ENCODE assay signal across 21 cellular contexts in genomic region chrX:130136497-130136896, GRCh38. TPM values are rescaled to one million over a fixed set of nuclear protein-coding genes. Genes with fewer than 3 reads are reported as not detected.
DNase-seq lines count a peak whose midpoint lies in the region; ATAC-seq and TF ChIP-seq lines count a peak whose summit lies in the region.
"Had no signal": no experiment of that assay in that cellular context is flagged by ENCODE, and none has a peak within 500 bp of the region (broad histone marks: within the 10 kb centered on the region; RNA-seq: fewer than 3 reads in every experiment).

No MANE protein-coding gene starts in this region.

- no peaks in the 10 kb centered on the region for H3K9me3 Mint-ChIP-seq in stimulated activated naive CD8-positive, alpha-beta T cell treated with anti-CD3 and anti-CD28 coated beads, Interleukin-15, Interleukin-2, amounts not matched to agents 100 ng/mL and 50 ng/mL, for 24 hours
- peaks cover 38% of the 10 kb centered on the region for H3K9me3 Mint-ChIP-seq in nephron progenitor cell
- no peaks in the 10 kb centered on the region for H3K9me3 Mint-ChIP-seq in activated T-helper 2 cell treated with anti-CD3 and anti-CD28 coated beads, Interferon-gamma antibody, Interleukin-2, Interleukin-4, amounts not matched to agents 10 μg/mL and 5 μg/mL and 100 μg/mL, durations not matched to agents 14 hours and 24 hours and 36 hours
- H3K9me3 Mint-ChIP-seq: CD8-positive, alpha-beta T cell; GM23338 had no signal

- no peaks in the 10 kb centered on the region for H3K9me3 ChIP-seq in upper lobe of right lung
- H3K9me3 ChIP-seq: BLaER1, Caco-2 had no signal

- peaks cover 33% of the 10 kb centered on the region for H3K36me3 ChIP-seq in upper lobe of right lung

- H3K27me3 ChIP-seq in upper lobe of right lung: no peaks in the 10 kb centered on the region

- H3K27ac Mint-ChIP-seq in stimulated activated naive CD8-positive, alpha-beta T cell treated with anti-CD3 and anti-CD28 coated beads, Interleukin-15, Interleukin-2, amounts not matched to agents 100 ng/mL and 50 ng/mL, for 24 hours: peak overlapping the region; percentile 16
- peak overlapping the region; percentile 78 for H3K27ac Mint-ChIP-seq in nephron progenitor cell
- no peak overlapping the region for H3K27ac Mint-ChIP-seq in activated T-helper 2 cell treated with anti-CD3 and anti-CD28 coated beads, Interferon-gamma antibody, Interleukin-2, Interleukin-4, amounts not matched to agents 10 μg/mL and 5 μg/mL and 100 μg/mL, durations not matched to agents 14 hours and 24 hours and 36 hours
- H3K27ac Mint-ChIP-seq: B cell; CD8-positive, alpha-beta T cell; GM23338 had no signal

- no peak for ATAC-seq in stimulated activated naive CD8-positive, alpha-beta T cell treated with anti-CD3 and anti-CD28 coated beads, Interleukin-15, Interleukin-2, amounts not matched to agents 100 U/mL and 50 U/mL, for 24 hours
- ATAC-seq in upper lobe of right lung (peak; percentile 39), GM18511 (IDR thresholded peaks at IDR 0.05; ENCODE audit: unreplicated experiment) (no peak)
- ATAC-seq: CD8-positive, alpha-beta T cell; GM23338; HCT116 had no signal

- H3K4me3 Mint-ChIP-seq in stimulated activated naive CD8-positive, alpha-beta T cell treated with anti-CD3 and anti-CD28 coated beads, Interleukin-15, Interleukin-2, amounts not matched to agents 100 ng/mL and 50 ng/mL, for 24 hours: no peak overlapping the region
- no peak overlapping the region for H3K4me3 Mint-ChIP-seq in nephron progenitor cell
- H3K4me3 Mint-ChIP-seq in activated T-helper 2 cell treated with anti-CD3 and anti-CD28 coated beads, Interferon-gamma antibody, Interleukin-2, Interleukin-4, amounts not matched to agents 10 μg/mL and 5 μg/mL and 100 μg/mL, durations not matched to agents 14 hours and 24 hours and 36 hours (ENCODE audit: low read depth): no peak overlapping the region
- H3K4me3 Mint-ChIP-seq: B cell; CD4-positive, CD25-positive, alpha-beta regulatory T cell; CD8-positive, alpha-beta T cell; GM23338; H9 had no signal

- no peak for DNase-seq in stimulated activated naive CD8-positive, alpha-beta T cell treated with anti-CD3 and anti-CD28 coated beads, Interleukin-15, Interleukin-2, amounts not matched to agents 100 U/mL and 50 U/mL, for 24 hours
- DNase-seq in kidney tubule cell (ENCODE audit: low spot score) (peak; percentile 36), nephron progenitor cell (no peak), upper lobe of right lung (no peak), mucosa of gallbladder (ENCODE audit: low spot score) (no peak)
- no peak for DNase-seq in activated T-helper 2 cell treated with anti-CD3 and anti-CD28 coated beads, Interferon-gamma antibody, Interleukin-2, Interleukin-4, amounts not matched to agents 10 μg/mL and 5 μg/mL and 100 μg/mL, durations not matched to agents 14 hours and 24 hours and 36 hours (ENCODE audit: low spot score)
- DNase-seq: Caco-2; CD4-positive, CD25-positive, alpha-beta regulatory T cell; CD8-positive, alpha-beta T cell; DMS153; DND-41; H9 had no signal

- H3K27ac ChIP-seq in upper lobe of right lung: no peak overlapping the region
- H3K27ac ChIP-seq: BLaER1, C4-2B had no signal

- H3K36me3 Mint-ChIP-seq in stimulated activated naive CD8-positive, alpha-beta T cell treated with anti-CD3 and anti-CD28 coated beads, Interleukin-15, Interleukin-2, amounts not matched to agents 100 ng/mL and 50 ng/mL, for 24 hours (ENCODE audit: low read depth): peaks cover 32% of the 10 kb centered on the region
- peaks cover 36% of the 10 kb centered on the region for H3K36me3 Mint-ChIP-seq in nephron progenitor cell (ENCODE audit: low read depth)
- peaks cover 37% of the 10 kb centered on the region for H3K36me3 Mint-ChIP-seq in activated T-helper 2 cell treated with anti-CD3 and anti-CD28 coated beads, Interferon-gamma antibody, Interleukin-2, Interleukin-4, amounts not matched to agents 10 μg/mL and 5 μg/mL and 100 μg/mL, durations not matched to agents 14 hours and 24 hours and 36 hours (ENCODE audit: low read depth)

- TF ChIP-seq CTCF in nephron progenitor cell (IDR thresholded peaks at IDR 0.05) (no peak), upper lobe of right lung (IDR thresholded peaks at IDR 0.05) (no peak)

- intact Hi-C loops in upper lobe of right lung (cut with DNase I): no loop called here
- intact Hi-C loops in activated T-helper 2 cell treated with anti-CD3 and anti-CD28 coated beads, Interferon-gamma antibody, Interleukin-2, Interleukin-4, amounts not matched to agents 10 μg/mL and 5 μg/mL and 100 μg/mL, durations not matched to agents 14 hours and 24 hours and 36 hours (cut with micrococcal nuclease): no loop called here

- H3K4me1 ChIP-seq in upper lobe of right lung: no peaks in the 10 kb centered on the region
- H3K4me1 ChIP-seq: BLaER1, Caco-2 had no signal

- no peaks in the 10 kb centered on the region for H3K27me3 Mint-ChIP-seq in stimulated activated naive CD8-positive, alpha-beta T cell treated with anti-CD3 and anti-CD28 coated beads, Interleukin-15, Interleukin-2, amounts not matched to agents 100 ng/mL and 50 ng/mL, for 24 hours
- peaks cover 2% of the 10 kb centered on the region for H3K27me3 Mint-ChIP-seq in nephron progenitor cell (ENCODE audit: low read depth, poor library complexity)
- H3K27me3 Mint-ChIP-seq in activated T-helper 2 cell treated with anti-CD3 and anti-CD28 coated beads, Interferon-gamma antibody, Interleukin-2, Interleukin-4, amounts not matched to agents 10 μg/mL and 5 μg/mL and 100 μg/mL, durations not matched to agents 14 hours and 24 hours and 36 hours (ENCODE audit: low read depth): no peaks in the 10 kb centered on the region
- H3K27me3 Mint-ChIP-seq: B cell; CD4-positive, CD25-positive, alpha-beta regulatory T cell had no signal

- no peaks in the 10 kb centered on the region for H3K4me1 Mint-ChIP-seq in stimulated activated naive CD8-positive, alpha-beta T cell treated with anti-CD3 and anti-CD28 coated beads, Interleukin-15, Interleukin-2, amounts not matched to agents 100 ng/mL and 50 ng/mL, for 24 hours (ENCODE audit: low read depth)
- H3K4me1 Mint-ChIP-seq in nephron progenitor cell: peaks cover 6% of the 10 kb centered on the region
- H3K4me1 Mint-ChIP-seq in activated T-helper 2 cell treated with anti-CD3 and anti-CD28 coated beads, Interferon-gamma antibody, Interleukin-2, Interleukin-4, amounts not matched to agents 10 μg/mL and 5 μg/mL and 100 μg/mL, durations not matched to agents 14 hours and 24 hours and 36 hours (ENCODE audit: low read depth): no peaks in the 10 kb centered on the region
- H3K4me1 Mint-ChIP-seq: B cell had no signal

- H3K4me3 ChIP-seq in upper lobe of right lung: no peak overlapping the region
- H3K4me3 ChIP-seq: BLaER1, GM23338 had no signal

RNA-seq across cellular contexts. Expression of gene ELF4, which starts 26.2 kb away (rescaled TPM):
- 23.8 TPM for total RNA-seq in upper lobe of right lung
- total RNA-seq in activated T-helper 2 cell treated with anti-CD3 and anti-CD28 coated beads, Interferon-gamma antibody, Interleukin-2, Interleukin-4, amounts not matched to agents 10 μg/mL and 5 μg/mL and 100 μg/mL, durations not matched to agents 14 hours and 24 hours and 36 hours: 31.8 and 33.6 TPM in 2 replicates
- total RNA-seq in mucosa of gallbladder: 12.5 TPM

RNA-seq across cellular contexts. Expression of gene AIFM1, which starts 29.1 kb away (rescaled TPM):
- total RNA-seq in upper lobe of right lung: 23.2 TPM
- 48.7 and 51.1 TPM in 2 replicates for total RNA-seq in activated T-helper 2 cell treated with anti-CD3 and anti-CD28 coated beads, Interferon-gamma antibody, Interleukin-2, Interleukin-4, amounts not matched to agents 10 μg/mL and 5 μg/mL and 100 μg/mL, durations not matched to agents 14 hours and 24 hours and 36 hours
- total RNA-seq in mucosa of gallbladder: 41.3 TPM

RNA-seq across cellular contexts. Expression of gene RAB33A, which starts 35.3 kb away (rescaled TPM):
- 0.75 TPM for total RNA-seq in upper lobe of right lung
- total RNA-seq in activated T-helper 2 cell treated with anti-CD3 and anti-CD28 coated beads, Interferon-gamma antibody, Interleukin-2, Interleukin-4, amounts not matched to agents 10 μg/mL and 5 μg/mL and 100 μg/mL, durations not matched to agents 14 hours and 24 hours and 36 hours: 28.4 and 29.7 TPM in 2 replicates
- total RNA-seq in mucosa of gallbladder: 1.2 TPM
- total RNA-seq: A172, Caco-2, H4 had no signal

Comparison
In these comparisons a context has a peak if more than half of its experiments do, and no peak if none do; other contexts are left out.
1. RNA of gene RAB33A, which starts 35.3 kb away (total RNA-seq): 28.4 to 29.7 TPM in activated T-helper 2 cell treated with anti-CD3 and anti-CD28 coated beads, Interferon-gamma antibody, Interleukin-2, Interleukin-4, amounts not matched to agents 10 μg/mL and 5 μg/mL and 100 μg/mL, durations not matched to agents 14 hours and 24 hours and 36 hours; 1.2 TPM in mucosa of gallbladder (single experiment) and 0.75 TPM in upper lobe of right lung (single experiment); every median in the first group is over 10 times any median in the second.